In the genomic region with DNA sequence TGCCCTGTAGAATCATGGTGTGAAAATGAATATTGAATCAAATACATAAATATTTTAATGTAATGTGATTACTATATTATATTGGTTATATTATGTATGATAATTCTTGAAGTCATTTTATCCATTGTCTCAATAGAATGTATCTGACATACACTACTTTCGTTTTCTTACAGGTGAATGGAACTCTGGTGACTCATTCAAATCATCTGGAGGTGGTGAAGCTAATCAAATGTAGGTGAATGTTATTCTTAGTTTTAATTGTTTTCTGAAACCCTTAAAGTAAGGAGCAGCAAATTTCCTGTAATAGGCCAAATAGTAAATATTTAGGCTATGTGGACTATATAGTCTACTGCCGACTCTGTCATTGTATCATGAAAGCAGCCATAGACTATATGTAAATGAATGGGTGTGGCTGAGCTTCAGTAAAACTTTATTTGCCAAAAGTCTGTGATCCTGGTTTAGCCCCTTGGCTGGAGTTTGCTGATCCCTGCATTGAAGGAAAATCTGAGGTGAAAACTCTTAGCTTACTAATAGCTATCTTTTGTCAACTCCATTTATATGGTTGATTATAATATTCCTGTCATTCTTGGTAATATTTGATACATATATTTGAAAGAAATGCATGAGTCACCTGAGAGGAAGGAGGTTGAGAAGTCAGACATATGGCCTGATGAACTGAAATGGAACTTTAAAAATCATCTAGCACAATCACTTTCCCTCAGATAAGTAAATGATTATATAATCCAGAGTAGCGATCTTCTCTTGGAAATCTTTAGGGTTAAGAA, we compare ENCODE assay signal across 17 cellular contexts.
DNase-seq lines count a peak whose midpoint lies in the region; ATAC-seq, FAIRE-seq and TF ChIP-seq lines count a peak whose summit lies in the region.
"Had no signal": no experiment of that assay in that cellular context is flagged by ENCODE, and none has a peak within 500 bp of the region (broad histone marks: within the 10 kb centered on the region; RNA-seq: fewer than 3 reads in every experiment).

No MANE protein-coding gene starts in this region.

- FAIRE-seq in A204.1 (lab: Jason Lieb, UNC) = peak; percentile 3

- in situ Hi-C loops in IMR-90 (cut with MboI; ENCODE audit: low sequenced_read_pairs) (no loop called here), mammary epithelial cell (cut with MboI; ENCODE audit: low sequenced_read_pairs in 2 of 2) (no loop called here)

- H3K4me3 ChIP-seq in IMR-90 (ENCODE audit: insufficient read depth, low read depth, low read length) (no peak overlapping the region), mammary epithelial cell (replicated peaks in 1 of 3; ENCODE audit: insufficient read depth in 1 of 3, low read depth in 2 of 3, low read length in 3 of 3) (no peak overlapping the region)
- H3K4me3 ChIP-seq: coronary artery, SJSA1 had no signal

- peaks cover 9% of the 10 kb centered on the region; the same call in 1 of the 2 replicates for H3K9me1 ChIP-seq in IMR-90 (ENCODE audit: insufficient read depth, low read length)

- no peak overlapping the region for H3K56ac ChIP-seq in IMR-90 (ENCODE audit: extremely low read depth, insufficient read depth, low read length)

- H3K18ac ChIP-seq in IMR-90 (ENCODE audit: low read depth, low read length) = no peak overlapping the region

- POLR2A ChIA-PET in IMR-90 (lab: Charles Lee; ENCODE audit: unreplicated experiment) = no interaction called here

- H3K79me2 ChIP-seq in mammary epithelial cell (ENCODE audit: insufficient read depth, low read length) = no peaks in the 10 kb centered on the region

- no peak; the same call in 1 of the 2 replicates for ATAC-seq in IMR-90 (ENCODE audit: low read depth)
- ATAC-seq in HG03039 (IDR thresholded peaks at IDR 0.05; ENCODE audit: unreplicated experiment) = no peak
- no peak for ATAC-seq in HG03135 (IDR thresholded peaks at IDR 0.05; ENCODE audit: unreplicated experiment)
- no peak for ATAC-seq in GM21367 (IDR thresholded peaks at IDR 0.05; ENCODE audit: unreplicated experiment)
- ATAC-seq: activated CD8-positive, alpha-beta T cell treated with anti-CD3 and anti-CD28 coated beads, Interleukin-2, amount 10 ng/mL, durations not matched to agents 7 days and 5 days had no signal

- H4K8ac ChIP-seq in IMR-90 (ENCODE audit: low read depth in 2 of 2, low read length in 2 of 2) = peak overlapping the region in 1 of 2 experiments; percentile 40; a peak in 1 of 4 replicates

- H3K14ac ChIP-seq in IMR-90 (replicated peaks; ENCODE audit: low read depth, low read length) = no peak overlapping the region

- intact Hi-C loops in IMR-90 (cut with micrococcal nuclease) = loop anchor here (5.0 kb wide), 2 partner anchors 37 to 57 kb away; no protein-coding TSS in a partner anchor
- intact Hi-C loops in mammary epithelial cell (cut with micrococcal nuclease) = no loop called here

- H2BK20ac ChIP-seq in IMR-90 (ENCODE audit: low read depth, low read length) = no peak overlapping the region

- no peak for TF ChIP-seq RAD21 in IMR-90 (IDR thresholded peaks at IDR 0.05; ENCODE audit: low read length)

- H3K9ac ChIP-seq in IMR-90 (ENCODE audit: low read depth, low read length) = no peak overlapping the region
- H3K9ac ChIP-seq in mammary epithelial cell (ENCODE audit: insufficient read depth, low read length) = no peak overlapping the region

- H2BK5ac ChIP-seq in IMR-90 (ENCODE audit: low read depth, low read length, poor library complexity, severe bottlenecking) = peak overlapping the region; percentile 13

- H3K27ac ChIP-seq in IMR-90 (ENCODE audit: insufficient read depth, low read length) (no peak overlapping the region), mammary epithelial cell (ENCODE audit: insufficient read depth, low read depth, low read length) (no peak overlapping the region)
- H3K27ac ChIP-seq: coronary artery, SJSA1 had no signal

- no peak for TF ChIP-seq CTCF in IMR-90 (conservative IDR thresholded peaks at IDR 0.05; ENCODE audit: low read depth, low read length)
- TF ChIP-seq CTCF in mammary epithelial cell (conservative IDR thresholded peaks at IDR 0.05 in 1 of 2, IDR thresholded peaks at IDR 0.05 in 1 of 2; ENCODE audit: extremely low read depth in 1 of 2, insufficient read depth in 1 of 2, low read depth in 1 of 2, low read length in 2 of 2) = no peak

- H2AFZ ChIP-seq in IMR-90 (replicated peaks; ENCODE audit: low read length, poor library complexity) = no peak overlapping the region
- H2AFZ ChIP-seq in mammary epithelial cell (ENCODE audit: low read depth, low read length) = no peak overlapping the region

- CTCF ChIA-PET in IMR-90 (lab: Yijun Ruan, JAX) = interaction anchor here (0.7 kb wide), 1 partner anchor 80 kb away, joined by 3 read pairs; no protein-coding TSS in a partner anchor
- CTCF ChIA-PET in mammary epithelial cell (lab: Charles Lee; ENCODE audit: low non-redundant PET) = no interaction called here

- no peak overlapping the region for H4K91ac ChIP-seq in IMR-90 (ENCODE audit: insufficient read depth, low read depth, low read length)

- no peak overlapping the region for H3K4ac ChIP-seq in IMR-90 (ENCODE audit: low read depth, low read length)

- H2AK5ac ChIP-seq in IMR-90 (ENCODE audit: low read depth, low read length) = no peak overlapping the region

- H3K27me3 ChIP-seq in IMR-90 (ENCODE audit: control insufficient read depth, insufficient read depth, low read length) (no peaks in the 10 kb centered on the region), mammary epithelial cell (ENCODE audit: insufficient read depth, low read length) (no peaks in the 10 kb centered on the region)
- H3K27me3 ChIP-seq: SJSA1 had no signal

- no peak overlapping the region for H2AK9ac ChIP-seq in IMR-90 (replicated peaks; ENCODE audit: low read depth, low read length, poor library complexity)

- H3K79me1 ChIP-seq in IMR-90 (ENCODE audit: low read depth in 1 of 2, low read length in 2 of 2) = peaks cover 17 to 37% of the 10 kb centered on the region in 2 experiments

- H3K4me2 ChIP-seq in IMR-90 (ENCODE audit: low read depth, low read length) (peak overlapping the region; percentile 44), mammary epithelial cell (ENCODE audit: insufficient read depth, low read depth, low read length) (peak overlapping the region; percentile 23)

- H3K4me1 ChIP-seq in IMR-90 (ENCODE audit: control insufficient read depth, insufficient read depth, low read length) (peaks cover 4% of the 10 kb centered on the region; the same call in 1 of the 2 replicates), mammary epithelial cell (ENCODE audit: insufficient read depth, low read length) (peaks cover 10% of the 10 kb centered on the region)
- H3K4me1 ChIP-seq: SJSA1 had no signal

- no peak for TF ChIP-seq POLR2A in IMR-90 (IDR thresholded peaks at IDR 0.05; ENCODE audit: low read depth, low read length)

- DNase-seq in IMR-90 (peak; percentile 25), mammary epithelial cell (peak; percentile 26), iris pigment epithelial cell (ENCODE audit: low read depth) (peak; percentile 36), NAMALWA (ENCODE audit: low spot score) (no peak)
- DNase-seq: activated CD8-positive, alpha-beta T cell treated with anti-CD3 and anti-CD28 coated beads, Interleukin-2, amount 10 ng/mL, durations not matched to agents 7 days and 5 days; activated T-cell treated with anti-CD3 and anti-CD28 coated beads, Interleukin-2, amount 50 U/mL, for 48 hours; DMS53; foreskin melanocyte; midbrain; NCI-H1105; NCI-H510A had no signal

- H4K5ac ChIP-seq in IMR-90 (ENCODE audit: low read depth, low read length) = no peak overlapping the region; the same call in 1 of the 2 replicates

- no CpG with 5 or more reads among the region's 3 CpGs for WGBS in IMR-90 (ENCODE audit: extremely low coverage in 2 of 2, insufficient read length in 1 of 2), 2 experiments
- 80% methylated on average over 3 of the region's 3 CpGs for WGBS in mammary epithelial cell (ENCODE audit: low coverage, missing lambda C conversion rate)

- H4K20me1 ChIP-seq in IMR-90 (ENCODE audit: insufficient read depth, low read length) (no peaks in the 10 kb centered on the region), mammary epithelial cell (ENCODE audit: insufficient read depth, low read length) (no peaks in the 10 kb centered on the region)

- H3K36me3 ChIP-seq in IMR-90 (ENCODE audit: control insufficient read depth, insufficient read depth, low read length) = peaks cover 17% of the 10 kb centered on the region
- H3K36me3 ChIP-seq in mammary epithelial cell (ENCODE audit: insufficient read depth, low read length) = no peaks in the 10 kb centered on the region
- H3K36me3 ChIP-seq: SJSA1 had no signal

- no peaks in the 10 kb centered on the region for H3K9me3 ChIP-seq in IMR-90 (ENCODE audit: control insufficient read depth, insufficient read depth, low read length)
- no peaks in the 10 kb centered on the region for H3K9me3 ChIP-seq in mammary epithelial cell (replicated peaks; ENCODE audit: insufficient read depth, low read length)
- H3K9me3 ChIP-seq: SJSA1 had no signal

- no TSS peak for BruUV-seq in IMR-90 (replicated peaks; lab: Mats Ljungman, UMichigan)
- no TSS peak for BruUV-seq in mammary epithelial cell (replicated peaks; lab: Mats Ljungman, UMichigan)

- no peak overlapping the region; the same call in 2 of the 3 replicates for H2BK15ac ChIP-seq in IMR-90 (ENCODE audit: low read depth, low read length)

- no peak overlapping the region for H2BK120ac ChIP-seq in IMR-90 (ENCODE audit: low read depth, low read length)

- H3K23ac ChIP-seq in IMR-90 (ENCODE audit: low read depth, low read length) = no peak overlapping the region

- dilution Hi-C loops in IMR-90 (cut with HindIII; ENCODE audit: low sequenced_read_pairs, unreplicated experiment) = no loop called here
- dilution Hi-C loops in mammary epithelial cell (cut with HindIII; ENCODE audit: low sequenced_read_pairs) = no loop called here

TF ChIP-seq in IMR-90, 13 proteins besides CTCF, POLR2A, EP300 and RAD21 (continues in another document):
- TF ChIP-seq, protein P1, sequence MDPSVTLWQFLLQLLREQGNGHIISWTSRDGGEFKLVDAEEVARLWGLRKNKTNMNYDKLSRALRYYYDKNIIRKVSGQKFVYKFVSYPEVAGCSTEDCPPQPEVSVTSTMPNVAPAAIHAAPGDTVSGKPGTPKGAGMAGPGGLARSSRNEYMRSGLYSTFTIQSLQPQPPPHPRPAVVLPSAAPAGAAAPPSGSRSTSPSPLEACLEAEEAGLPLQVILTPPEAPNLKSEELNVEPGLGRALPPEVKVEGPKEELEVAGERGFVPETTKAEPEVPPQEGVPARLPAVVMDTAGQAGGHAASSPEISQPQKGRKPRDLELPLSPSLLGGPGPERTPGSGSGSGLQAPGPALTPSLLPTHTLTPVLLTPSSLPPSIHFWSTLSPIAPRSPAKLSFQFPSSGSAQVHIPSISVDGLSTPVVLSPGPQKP (IDR thresholded peaks at IDR 0.05; ENCODE audit: borderline replicate concordance, low read depth, low read length) = no peak
- TF ChIP-seq RFX5 (IDR thresholded peaks at IDR 0.05; ENCODE audit: low read depth, low read length) = no peak
- TF ChIP-seq MAZ (IDR thresholded peaks at IDR 0.05; ENCODE audit: borderline replicate concordance, low read depth, low read length) = no peak
- TF ChIP-seq NFE2L2 (IDR thresholded peaks at IDR 0.05; ENCODE audit: low read depth, low read length) = no peak
- no peak for TF ChIP-seq MAFK (IDR thresholded peaks at IDR 0.05; ENCODE audit: low read depth, low read length)
- TF ChIP-seq FOS (IDR thresholded peaks at IDR 0.05; ENCODE audit: low read depth, low read length) = no peak
- TF ChIP-seq RCOR1 (IDR thresholded peaks at IDR 0.05; ENCODE audit: insufficient replicate concordance, low read length) = no peak
